Comparison of ENCODE assay signal across 15 cellular contexts in the genomic region with DNA sequence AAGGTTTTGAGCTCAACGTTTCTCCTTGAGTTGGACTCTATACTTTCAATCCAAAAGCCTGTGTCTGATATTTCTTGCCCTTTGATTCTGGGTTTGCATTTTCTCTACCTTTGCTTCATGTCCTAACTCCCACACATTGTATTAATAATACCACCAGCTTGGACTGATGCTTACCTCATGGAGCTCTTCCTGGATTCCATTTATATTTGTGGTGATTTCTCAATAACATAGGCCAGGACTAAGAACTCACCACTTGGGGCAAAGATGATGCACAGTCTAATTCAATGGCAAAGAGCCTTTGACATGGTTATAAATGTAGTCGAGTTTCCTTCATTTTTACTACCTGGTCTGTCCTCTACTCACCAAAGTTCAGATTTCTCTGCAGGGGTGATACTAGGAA. TPM values are rescaled to one million over a fixed set of nuclear protein-coding genes. Genes with fewer than 3 reads are reported as not detected.
"Had no signal": no experiment of that assay in that cellular context is flagged by ENCODE, and none has a peak within 500 bp of the region (broad histone marks: within the 10 kb centered on the region; RNA-seq: fewer than 3 reads in every experiment).

No MANE protein-coding gene starts in this region.

- H3K36me3 ChIP-seq: lower lobe of right lung, neutrophil, tibial nerve, vagina had no signal

- H3K9me3 ChIP-seq: lower lobe of right lung, neutrophil, vagina had no signal

- H3K27ac ChIP-seq: lower lobe of right lung, neutrophil, tibial nerve, vagina had no signal

- H3K4me3 ChIP-seq: lower lobe of right lung, smooth muscle cell, tibial nerve, vagina had no signal

- ATAC-seq: lower lobe of right lung; naive thymus-derived CD4-positive, alpha-beta T cell; right cardiac atrium; stimulated activated memory B cell treated with anti-CD40 and anti-IgM and Interleukin-4, amounts not matched to agents 10 μg/mL and 1 μg/mL and 100 μg/mL, for 72 hours had no signal

- DNase-seq: activated CD4-positive, alpha-beta T cell treated with anti-CD3 and anti-CD28 coated beads, Interleukin-2, amount 10 ng/mL, durations not matched to agents 7 days and 5 days; activated CD4-positive, CD25-positive, alpha-beta regulatory T cell; activated naive CD4-positive, alpha-beta T cell treated with anti-CD3 and anti-CD28 coated beads, Interleukin-2, amount 50 U/mL, for 16 hours; amniotic stem cell; glutamatergic neuron; lower lobe of right lung; naive thymus-derived CD4-positive, alpha-beta T cell; posterior cingulate gyrus; right cardiac atrium had no signal

- H3K4me1 ChIP-seq: lower lobe of right lung, tibial nerve, vagina had no signal

- H3K27me3 ChIP-seq: neutrophil, tibial nerve, vagina had no signal

RNA-seq across cellular contexts. Expression of gene EFNA5, which starts 27.5 kb away (rescaled TPM):
- total RNA-seq: activated CD4-positive, alpha-beta T cell treated with anti-CD3 and anti-CD28 coated beads, Interleukin-2, amount 10 ng/mL, durations not matched to agents 7 days and 5 days; activated T-helper 2 cell treated with anti-CD3 and anti-CD28 coated beads, Interferon-gamma antibody, Interleukin-2, Interleukin-4, amounts not matched to agents 10 μg/mL and 5 μg/mL and 100 μg/mL, durations not matched to agents 14 hours and 24 hours and 36 hours had no signal
